ENCODE assay signal across 1 cellular context in genomic region chr11:31387379-31387778, GRCh38.
TF ChIP-seq lines count a peak whose summit lies in the region.

No MANE protein-coding gene starts in this region.

TF ChIP-seq in GM23338, 12 proteins besides CTCF, POLR2A, EP300 and RAD21:
- no peak for TF ChIP-seq ZNF114 (CRISPR knock-in tag; IDR thresholded peaks at IDR 0.05)
